ENCODE assay signal across 8 cellular contexts in genomic region chr11:3866206-3866605, GRCh38. TPM values are rescaled to one million over a fixed set of nuclear protein-coding genes. Genes with fewer than 3 reads are reported as not detected.
DNase-seq lines count a peak whose midpoint lies in the region; ATAC-seq and TF ChIP-seq lines count a peak whose summit lies in the region.

No MANE protein-coding gene starts in this region.

- no peak overlapping the region for H4K5ac ChIP-seq in mesendoderm (ENCODE audit: low read length)

- H3K18ac ChIP-seq in mesendoderm (ENCODE audit: low read length) = no peak overlapping the region

- peak overlapping the region; percentile 3 for H3K4me3 ChIP-seq in CD8-positive, alpha-beta T cell (ENCODE audit: low read depth, low read length)
- no peak overlapping the region for H3K4me3 ChIP-seq in mesendoderm (ENCODE audit: low read length)

- H3K9ac ChIP-seq in mesendoderm (ENCODE audit: low read length) = no peak overlapping the region

- H3K56ac ChIP-seq in mesendoderm (ENCODE audit: low read length) = no peak overlapping the region

- intact Hi-C loops in CD8-positive, alpha-beta T cell (cut with DNase I, micrococcal nuclease) = no loop called here

- no peak overlapping the region for H3K4ac ChIP-seq in mesendoderm (ENCODE audit: low read depth, low read length)

- POLR2A ChIA-PET in CD8-positive, alpha-beta T cell (lab: Charles Lee) = interaction anchor here (0.7 to 4.5 kb wide), 3 partner anchors 11 to 86 kb away, joined by 3 to 38 read pairs (median 3); partner anchors contain the start of gene STIM1

- H3K27ac ChIP-seq in CD8-positive, alpha-beta T cell (ENCODE audit: low read depth, low read length) = no peak overlapping the region
- no peak overlapping the region for H3K27ac ChIP-seq in mesendoderm (ENCODE audit: low read depth, low read length)

- no peak overlapping the region for H2BK5ac ChIP-seq in mesendoderm (ENCODE audit: low read length)

- no peak overlapping the region for H3K4me2 ChIP-seq in mesendoderm (ENCODE audit: low read length)

- no peak overlapping the region for H3K23ac ChIP-seq in mesendoderm (ENCODE audit: low read length)

- TF ChIP-seq CTCF in CD8-positive, alpha-beta T cell (IDR thresholded peaks at IDR 0.05) = no peak

- H3K79me1 ChIP-seq in mesendoderm (ENCODE audit: low read length) = peaks cover 2% of the 10 kb centered on the region

- H3K9me3 ChIP-seq in CD8-positive, alpha-beta T cell (ENCODE audit: low read length) = no peaks in the 10 kb centered on the region

- H3K36me3 Mint-ChIP-seq in CD8-positive, alpha-beta T cell = peaks cover 6% of the 10 kb centered on the region
- peaks cover 5% of the 10 kb centered on the region for H3K36me3 Mint-ChIP-seq in activated naive CD8-positive, alpha-beta T cell

- no peak overlapping the region for H2AK5ac ChIP-seq in mesendoderm (ENCODE audit: low read length)

- CTCF ChIA-PET in CD8-positive, alpha-beta T cell (lab: Charles Lee) = interaction anchor here (0.7 to 3.6 kb wide), 3 partner anchors 11 to 207 kb away, joined by 3 to 26 read pairs (median 17); partner anchors contain the start of gene STIM1

- no peaks in the 10 kb centered on the region for H3K9me3 Mint-ChIP-seq in CD8-positive, alpha-beta T cell
- H3K9me3 Mint-ChIP-seq in activated naive CD8-positive, alpha-beta T cell (ENCODE audit: low read depth) = no peaks in the 10 kb centered on the region

- no peak overlapping the region for H2BK15ac ChIP-seq in mesendoderm (replicated peaks; ENCODE audit: low read depth)

- no peaks in the 10 kb centered on the region for H3K27me3 ChIP-seq in CD8-positive, alpha-beta T cell (ENCODE audit: insufficient read depth, low read length)
- no peaks in the 10 kb centered on the region for H3K27me3 ChIP-seq in mesendoderm (ENCODE audit: insufficient read depth, low read length, poor library complexity)

- no peaks in the 10 kb centered on the region for H3K27me3 Mint-ChIP-seq in CD8-positive, alpha-beta T cell (ENCODE audit: low read depth)
- H3K27me3 Mint-ChIP-seq in activated naive CD8-positive, alpha-beta T cell = no peaks in the 10 kb centered on the region

- peak; percentile 35 for ATAC-seq in CD8-positive, alpha-beta T cell
- peak; percentile 37 for ATAC-seq in HG03342 (IDR thresholded peaks at IDR 0.05; ENCODE audit: unreplicated experiment)

- H3K4me3 Mint-ChIP-seq in CD8-positive, alpha-beta T cell = peak overlapping the region; percentile 38
- peak overlapping the region; percentile 40 for H3K4me3 Mint-ChIP-seq in activated naive CD8-positive, alpha-beta T cell

- peak overlapping the region; percentile 93 for H3K27ac Mint-ChIP-seq in CD8-positive, alpha-beta T cell
- peak overlapping the region; percentile 87 for H3K27ac Mint-ChIP-seq in activated naive CD8-positive, alpha-beta T cell

- peak in 1 of 7 experiments; percentile 26 for DNase-seq in CD8-positive, alpha-beta T cell
- DNase-seq in mesendoderm (peak; percentile 78), superior temporal gyrus (ENCODE audit: extremely low spot score) (no peak), NCI-H1436 (lab: John Stamatoyannopoulos, UW) (no peak), NCI-H1694 (lab: John Stamatoyannopoulos, UW) (no peak)
- no peak for DNase-seq in stimulated activated CD8-positive, alpha-beta memory T cell treated with anti-CD3 and anti-CD28 coated beads, Interleukin-4, amount 100 ng/mL, for 48 hours

- no CpG with 5 or more reads among the region's 5 CpGs for WGBS in mesendoderm (ENCODE audit: extremely low coverage, insufficient coverage, low lambda C conversion rate)

- no peaks in the 10 kb centered on the region for H3K36me3 ChIP-seq in CD8-positive, alpha-beta T cell (ENCODE audit: insufficient read depth, low read length)
- H3K36me3 ChIP-seq in mesendoderm (ENCODE audit: control insufficient read depth, insufficient read depth, low read length) = no peaks in the 10 kb centered on the region

- peaks cover 87% of the 10 kb centered on the region for H3K4me1 Mint-ChIP-seq in CD8-positive, alpha-beta T cell (ENCODE audit: low read depth)
- peaks cover 94% of the 10 kb centered on the region for H3K4me1 Mint-ChIP-seq in activated naive CD8-positive, alpha-beta T cell (ENCODE audit: low read depth)

- H3K79me2 ChIP-seq in mesendoderm (ENCODE audit: control insufficient read depth, insufficient read depth, low read length) = no peaks in the 10 kb centered on the region

- no peak overlapping the region for H4K8ac ChIP-seq in mesendoderm (ENCODE audit: low read depth, low read length)

- peaks cover 90% of the 10 kb centered on the region for H3K4me1 ChIP-seq in CD8-positive, alpha-beta T cell (ENCODE audit: insufficient read depth, low read length)
- peaks cover 7% of the 10 kb centered on the region for H3K4me1 ChIP-seq in mesendoderm (ENCODE audit: control insufficient read depth, low read depth, low read length)

- no peak overlapping the region for H2BK120ac ChIP-seq in mesendoderm (ENCODE audit: low read depth, low read length)

RNA-seq across cellular contexts. Expression of gene STIM1, which starts 10.7 kb away (rescaled TPM):
- 10 to 100 TPM; 72.5 to 84.3 TPM for total RNA-seq in CD8-positive, alpha-beta T cell
- 9.2 TPM for polyA plus RNA-seq in mesendoderm (2013, experiment 1 of 2)
- 8.3 TPM for polyA plus RNA-seq in mesendoderm (2013, experiment 2 of 2)

RNA-seq across cellular contexts. Expression of gene RHOG, which starts 25.4 kb away (rescaled TPM):
- 100 to 1,000 TPM; 125 to 127 TPM for total RNA-seq in CD8-positive, alpha-beta T cell
- 38.2 TPM for polyA plus RNA-seq in mesendoderm (2013, experiment 1 of 2)
- 34.7 TPM for polyA plus RNA-seq in mesendoderm (2013, experiment 2 of 2)

RNA-seq across cellular contexts. Expression of gene PGAP2, which starts 57.8 kb away (rescaled TPM):
- 10 to 100 TPM; 16.3 to 18.5 TPM for total RNA-seq in CD8-positive, alpha-beta T cell
- polyA plus RNA-seq in mesendoderm (2013, experiment 1 of 2) = 55.1 TPM
- polyA plus RNA-seq in mesendoderm (2013, experiment 2 of 2) = 56.2 TPM
